ENCODE assay signal across 15 cellular contexts in genomic region chr5:115194671-115195070, GRCh38. TPM values are rescaled to one million over a fixed set of nuclear protein-coding genes. Genes with fewer than 3 reads are reported as not detected.
A peak's percentile ranks its signal among the peaks of the same experiment; 100 is the strongest.
DNase-seq lines count a peak whose midpoint lies in the region; ATAC-seq and TF ChIP-seq lines count a peak whose summit lies in the region.
"Had no signal": no experiment of that assay in that cellular context is flagged by ENCODE, and none has a peak within 500 bp of the region (broad histone marks: within the 10 kb centered on the region; RNA-seq: fewer than 3 reads in every experiment).

No MANE protein-coding gene starts in this region.

- H3K27ac ChIP-seq in colonic mucosa: peak overlapping the region; percentile 51
- H3K27ac ChIP-seq in right lobe of liver: peak overlapping the region in 1 of 3 donors; percentile 20
- H3K27ac ChIP-seq: PC-9 had no signal

- no peaks in the 10 kb centered on the region for H3K36me3 ChIP-seq in colonic mucosa
- H3K36me3 ChIP-seq in right lobe of liver: no peaks in the 10 kb centered on the region

- H3K27me3 ChIP-seq in colonic mucosa (no peaks in the 10 kb centered on the region), right lobe of liver (no peaks in the 10 kb centered on the region)

- ATAC-seq in right lobe of liver (peak; percentile 98 to 99 (median 99)), HG02642 (IDR thresholded peaks at IDR 0.05; ENCODE audit: poor library complexity, unreplicated experiment) (no peak)
- ATAC-seq: CD8-positive, alpha-beta T cell; GM23338 had no signal

- in situ Hi-C loops in GM13977 (cut with MboI; ENCODE audit: low pct_unique_long_range_greater_than_20kb, low sequenced_read_pairs, unreplicated experiment): no loop called here

- TF ChIP-seq POLR2A in right lobe of liver (IDR thresholded peaks at IDR 0.05): no peak

- H3K9me3 ChIP-seq in colonic mucosa (no peaks in the 10 kb centered on the region), right lobe of liver (no peaks in the 10 kb centered on the region)

- DNase-seq in AG09309 (ENCODE audit: low read depth): peak; percentile 37
- DNase-seq in NCI-H446 (lab: John Stamatoyannopoulos, UW): peak; percentile 64 to 85
- peak; percentile 77 for DNase-seq in colonic mucosa
- DNase-seq in right lobe of liver: peak; percentile 29 to 81 (median 51)
- no peak for DNase-seq in GM13977 (ENCODE audit: low spot score)
- DNase-seq in NCI-H1092 treated with DMSO at 0.1 percent for 48 hours (lab: John Stamatoyannopoulos, UW): no peak
- no peak for DNase-seq in cerebellar nuclear complex (lab: John Stamatoyannopoulos, UW)
- DNase-seq: activated CD4-positive, CD25-positive, alpha-beta regulatory T cell treated with anti-CD3 and anti-CD28 coated beads, Interleukin-2, amount 50 U/mL, for 72 hours; activated naive CD8-positive, alpha-beta T cell treated with anti-CD3 and anti-CD28 coated beads for 36 hours; CD8-positive, alpha-beta T cell; NCI-H1436 treated with DMSO at 0.1 percent for 48 hours; occipital lobe; PC-9 had no signal

- intact Hi-C loops in colonic mucosa (cut with DNase I) (no loop called here), right lobe of liver (cut with DNase I) (no loop called here)

- peak overlapping the region in 1 of 2 donors; percentile 42 for H3K9ac ChIP-seq in colonic mucosa (ENCODE audit: low read depth in 2 of 2, low read length in 2 of 2)

- H3K4me1 ChIP-seq in colonic mucosa (peaks cover 4% of the 10 kb centered on the region), right lobe of liver (peaks cover 0 to 10% (median 3%) of the 10 kb centered on the region in 4 donors)

- no peak for TF ChIP-seq CTCF in AG09309 (IDR thresholded peaks at IDR 0.05; ENCODE audit: control insufficient read depth, insufficient read depth, low read depth, low read length, missing control alignments)
- TF ChIP-seq CTCF in colonic mucosa (IDR thresholded peaks at IDR 0.05): no peak
- no peak for TF ChIP-seq CTCF in right lobe of liver (IDR thresholded peaks at IDR 0.05)
- no peak for TF ChIP-seq CTCF in GM13977 (IDR thresholded peaks at IDR 0.05; ENCODE audit: extremely low read depth, insufficient read depth, missing control alignments)

- 10% methylated on average over 2 of the region's 2 CpGs for WGBS in right lobe of liver (ENCODE audit: insufficient coverage, low coverage, low lambda C conversion rate, missing lambda C conversion rate)

- H3K4me3 ChIP-seq in AG09309 (ENCODE audit: control insufficient read depth, low read depth, low read length) (no peak overlapping the region), colonic mucosa (no peak overlapping the region), right lobe of liver (no peak overlapping the region)
- H3K4me3 ChIP-seq: GM23338, PC-9 had no signal

RNA-seq across cellular contexts. Expression of gene TRIM36, which starts 25.0 kb away (rescaled TPM):
- total RNA-seq in colonic mucosa (10 to 100 TPM; 26.3 to 26.9 TPM), right lobe of liver (1 to 10 TPM in 2 of 6 experiments, under 1 TPM in 4; 0.39 to 3.6 (median 0.67) TPM)
- total RNA-seq: CD8-positive, alpha-beta T cell had no signal

Comparison
In these comparisons a context has a peak if more than half of its experiments do, and no peak if none do; other contexts are left out.
1. DNase-seq: peak in AG09309 (single experiment), NCI-H446 (2 of 2), colonic mucosa (single experiment) and right lobe of liver (3 of 3); none in GM13977 (single experiment), NCI-H1092 treated with DMSO at 0.1 percent for 48 hours (single experiment) and cerebellar nuclear complex (0 of 2).
2. RNA of gene TRIM36, which starts 25.0 kb away (total RNA-seq): 26.3 to 26.9 TPM in colonic mucosa; 0.39 to 3.6 TPM in right lobe of liver; every median in the first group is over 4 times any median in the second.